8 cellular contexts compared by ENCODE assay signal in the genomic region with DNA sequence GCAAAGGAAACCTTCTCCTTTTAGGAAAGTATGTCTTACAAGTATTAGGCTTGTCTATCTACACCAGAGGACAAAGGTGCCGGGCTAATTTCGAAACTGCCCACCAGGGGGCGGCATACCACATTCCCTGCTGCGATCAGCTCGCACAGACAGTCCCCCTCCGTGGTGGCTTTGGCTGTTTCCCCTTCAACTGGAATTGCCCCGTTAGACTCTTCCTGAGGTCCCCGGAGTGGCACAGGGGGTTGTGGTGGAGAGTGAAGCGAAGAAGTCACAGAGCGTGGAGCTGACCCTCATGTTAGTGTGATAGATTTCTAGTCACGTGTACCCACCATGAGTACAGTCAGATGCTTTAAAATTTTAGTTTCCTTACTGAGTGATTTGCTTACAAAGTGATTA. TPM values are rescaled to one million over a fixed set of nuclear protein-coding genes. Genes with fewer than 3 reads are reported as not detected.
A peak's percentile ranks its signal among the peaks of the same experiment; 100 is the strongest.
DNase-seq lines count a peak whose midpoint lies in the region; ATAC-seq and TF ChIP-seq lines count a peak whose summit lies in the region.

No MANE protein-coding gene starts in this region.

- peak; percentile 69 to 72 for DNase-seq in AML-193 (lab: John Stamatoyannopoulos, UW)
- DNase-seq in NCI-H446 (lab: John Stamatoyannopoulos, UW), result peak; percentile 75 to 86
- DNase-seq in activated CD4-positive, alpha-beta T cell treated with anti-CD3 and anti-CD28 coated beads for 36 hours, result peak; percentile 93
- peak; percentile 95 for DNase-seq in colonic mucosa
- peak; percentile 84 for DNase-seq in left lobe of liver (ENCODE audit: low spot score)
- DNase-seq in stimulated activated CD4-positive, alpha-beta T cell treated with anti-CD3 and anti-CD28 coated beads, Interleukin-2, amount 100 ng/mL, for 4 hours (ENCODE audit: low read depth), result peak; percentile 84

- no peaks in the 10 kb centered on the region for H3K36me3 Mint-ChIP-seq in activated CD4-positive, alpha-beta T cell treated with anti-CD3 and anti-CD28 coated beads for 36 hours (ENCODE audit: low read depth)

- H3K27me3 ChIP-seq in colonic mucosa, result no peaks in the 10 kb centered on the region

- peak; percentile 94 for TF ChIP-seq CTCF in colonic mucosa (IDR thresholded peaks at IDR 0.05)

- H3K9me3 Mint-ChIP-seq in activated CD4-positive, alpha-beta T cell treated with anti-CD3 and anti-CD28 coated beads for 36 hours (ENCODE audit: low read depth), result no peaks in the 10 kb centered on the region

- H3K27me3 Mint-ChIP-seq in activated CD4-positive, alpha-beta T cell treated with anti-CD3 and anti-CD28 coated beads for 36 hours, result peaks cover 4% of the 10 kb centered on the region

- H3K9ac ChIP-seq in colonic mucosa (ENCODE audit: low read depth in 2 of 2, low read length in 2 of 2), result peak overlapping the region; percentile 61 to 65

- H3K27ac ChIP-seq in colonic mucosa, result no peak overlapping the region

- no peaks in the 10 kb centered on the region for H3K4me1 ChIP-seq in colonic mucosa

- intact Hi-C loops in activated CD4-positive, alpha-beta T cell treated with anti-CD3 and anti-CD28 coated beads for 36 hours (cut with DNase I, micrococcal nuclease), result loop anchor here (1.0 to 10.0 kb wide), 8 partner anchors 17 to 406 kb away; a partner anchor contains a TSS
- intact Hi-C loops in colonic mucosa (cut with DNase I), result loop anchor here (5.0 kb wide), 1 partner anchor 68 kb away; no protein-coding TSS in a partner anchor

- peaks cover 35% of the 10 kb centered on the region for H3K4me1 Mint-ChIP-seq in activated CD4-positive, alpha-beta T cell treated with anti-CD3 and anti-CD28 coated beads for 36 hours

- POLR2A ChIA-PET in activated CD4-positive, alpha-beta T cell treated with anti-CD3 and anti-CD28 coated beads for 36 hours (lab: Charles Lee), result interaction anchor here (1.6 to 2.3 kb wide), 2 partner anchors 29 to 68 kb away, joined by 7 to 18 read pairs; no protein-coding TSS in a partner anchor

- H3K4me3 Mint-ChIP-seq in activated CD4-positive, alpha-beta T cell treated with anti-CD3 and anti-CD28 coated beads for 36 hours, result peak overlapping the region; percentile 74

- CTCF ChIA-PET in activated CD4-positive, alpha-beta T cell treated with anti-CD3 and anti-CD28 coated beads for 36 hours (lab: Charles Lee), result interaction anchor here (0.6 to 6.2 kb wide), 35 partner anchors 9 to 592 kb away, joined by 3 to 107 read pairs (median 5); a partner anchor contains a TSS

- H3K4me3 ChIP-seq in colonic mucosa, result peak overlapping the region; percentile 15

- no peaks in the 10 kb centered on the region for H3K36me3 ChIP-seq in colonic mucosa

- ATAC-seq in GM19025 (IDR thresholded peaks at IDR 0.05; ENCODE audit: low read depth, unreplicated experiment) (peak; percentile 41), HG03280 (IDR thresholded peaks at IDR 0.05; ENCODE audit: unreplicated experiment) (peak; percentile 66), left lobe of liver (peak; percentile 98)
- ATAC-seq in activated CD4-positive, alpha-beta T cell treated with anti-CD3 and anti-CD28 coated beads for 36 hours, result peak; percentile 78

- no peaks in the 10 kb centered on the region for H3K9me3 ChIP-seq in colonic mucosa

- H3K27ac Mint-ChIP-seq in activated CD4-positive, alpha-beta T cell treated with anti-CD3 and anti-CD28 coated beads for 36 hours, result peak overlapping the region; percentile 97

RNA-seq across cellular contexts. Expression of a gene that starts 17.5 kb away (rescaled TPM):
- total RNA-seq in activated CD4-positive, alpha-beta T cell treated with anti-CD3 and anti-CD28 coated beads for 36 hours, result 100 to 1,000 TPM; 169 to 212 TPM
- total RNA-seq in colonic mucosa (100 to 1,000 TPM in 1 of 2 donors, 10 to 100 TPM in 1; 37.0 to 104 TPM), left lobe of liver (0.83 TPM)

RNA-seq across cellular contexts. Expression of a gene that starts 20.3 kb away (rescaled TPM):
- total RNA-seq in activated CD4-positive, alpha-beta T cell treated with anti-CD3 and anti-CD28 coated beads for 36 hours, result 10 to 100 TPM; 41.1 to 53.0 TPM
- total RNA-seq in colonic mucosa, result 10 to 100 TPM; 31.5 to 48.8 TPM
- total RNA-seq in left lobe of liver, result 20.1 TPM

RNA-seq across cellular contexts. Expression of a gene that starts 39.3 kb away (rescaled TPM):
- 1 to 10 TPM in 1 of 2 experiments, under 1 TPM in 1; 0.91 to 1.3 TPM for total RNA-seq in activated CD4-positive, alpha-beta T cell treated with anti-CD3 and anti-CD28 coated beads for 36 hours
- total RNA-seq in colonic mucosa (1 to 10 TPM; 1.8 to 2.3 TPM), left lobe of liver (1.2 TPM)

Comparison
In these comparisons a context has a peak if more than half of its experiments do, and no peak if none do; other contexts are left out.
1. ATAC-seq: peak in every context shown above with its lines; median percentile 98 in left lobe of liver; 78 in activated CD4-positive, alpha-beta T cell treated with anti-CD3 and anti-CD28 coated beads for 36 hours; 66 in HG03280; 41 in GM19025.
2. RNA of a gene that starts 17.5 kb away (total RNA-seq): 169 to 212 TPM in activated CD4-positive, alpha-beta T cell treated with anti-CD3 and anti-CD28 coated beads for 36 hours and 37.0 to 104 TPM in colonic mucosa; 0.83 TPM in left lobe of liver (single experiment); every median in the first group is over 10 times any median in the second.
3. Peak in every context shown above with its lines, with median percentiles within 50 percentile points of each other: DNase-seq.